6 cellular contexts compared by ENCODE assay signal in genomic region chr9:29882767-29883166, GRCh38.
"Had no signal": no experiment of that assay in that cellular context is flagged by ENCODE, and none has a peak within 500 bp of the region (broad histone marks: within the 10 kb centered on the region; RNA-seq: fewer than 3 reads in every experiment).

No MANE protein-coding gene starts in this region.

- H3K27ac Mint-ChIP-seq: H9 had no signal

- ATAC-seq: K562 had no signal

- H3K27ac ChIP-seq: GM23248 had no signal

- H2AFZ ChIP-seq: GM23248 had no signal

- H3K4me3 ChIP-seq: GM23248, K562 had no signal

- DNase-seq: GM23248, H9, HCEC 1CT, IMR-90, KG1 had no signal

- H3K9me3 Mint-ChIP-seq: H9 had no signal

- H3K4me3 Mint-ChIP-seq: H9 had no signal

- H3K4me1 Mint-ChIP-seq: H9 had no signal

- H3K9ac ChIP-seq: GM23248 had no signal
